Comparison of ENCODE assay signal across 10 cellular contexts in the genomic region with DNA sequence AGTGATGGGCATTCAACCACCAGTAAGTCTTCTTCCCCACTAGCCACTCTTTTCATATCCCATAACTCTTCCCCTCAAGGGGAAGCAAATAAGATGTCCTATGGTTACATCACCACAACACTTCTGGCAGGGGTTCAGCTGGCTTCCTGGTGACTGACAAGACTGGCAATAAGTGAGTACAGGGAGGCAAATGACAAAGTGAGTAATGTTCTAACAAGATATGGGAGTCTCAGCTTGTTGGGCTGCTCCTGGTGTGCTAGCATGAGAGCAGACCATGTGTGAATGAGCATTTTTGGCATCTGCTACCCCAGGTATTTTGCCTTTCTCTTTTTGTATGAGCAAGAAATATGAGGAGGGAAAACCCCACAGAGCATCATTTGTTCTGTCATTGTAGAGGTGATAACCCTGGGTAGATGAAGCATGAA. TPM values are rescaled to one million over a fixed set of nuclear protein-coding genes. Genes with fewer than 3 reads are reported as not detected.
DNase-seq lines count a peak whose midpoint lies in the region; ATAC-seq and TF ChIP-seq lines count a peak whose summit lies in the region.
"Had no signal": no experiment of that assay in that cellular context is flagged by ENCODE, and none has a peak within 500 bp of the region (broad histone marks: within the 10 kb centered on the region; RNA-seq: fewer than 3 reads in every experiment).

No MANE protein-coding gene starts in this region.

- H3K4me1 ChIP-seq in body of pancreas (no peaks in the 10 kb centered on the region), hepatocyte (ENCODE audit: insufficient read depth) (no peaks in the 10 kb centered on the region)

- DNase-seq in A172 (ENCODE audit: low spot score) (peak; percentile 55), HEK293T (ENCODE audit: extremely low spot score) (no peak), body of pancreas (peak in 3 of 4 donors; percentile 48 to 57 (median 51)), hepatocyte (ENCODE audit: low spot score) (no peak), pons (ENCODE audit: low spot score) (no peak), dorsolateral prefrontal cortex (no peak)
- no peak for DNase-seq in stimulated activated naive B cell treated with anti-CD40 and anti-IgM and Interleukin-4, amounts not matched to agents 10 μg/mL and 1 μg/mL and 100 μg/mL, for 72 hours

- H3K4me3 ChIP-seq in SU-DHL-6 (ENCODE audit: insufficient read depth, low read length, poor library complexity, severe bottlenecking) (peak overlapping the region; percentile 34), body of pancreas (no peak overlapping the region), hepatocyte (no peak overlapping the region), dorsolateral prefrontal cortex (no peak overlapping the region)

- no peak overlapping the region for H3K4me3 Mint-ChIP-seq in stimulated activated naive B cell treated with anti-CD40 and anti-IgM and Interleukin-4, amounts not matched to agents 10 μg/mL and 1 μg/mL and 100 μg/mL, for 72 hours

- H3K27me3 Mint-ChIP-seq in stimulated activated naive B cell treated with anti-CD40 and anti-IgM and Interleukin-4, amounts not matched to agents 10 μg/mL and 1 μg/mL and 100 μg/mL, for 72 hours = peaks cover 0 to 4% of the 10 kb centered on the region in 2 donors

- no peaks in the 10 kb centered on the region for H3K9me3 ChIP-seq in SU-DHL-6 (ENCODE audit: insufficient read depth, low read length)
- H3K9me3 ChIP-seq in body of pancreas = no peaks in the 10 kb centered on the region
- no peaks in the 10 kb centered on the region for H3K9me3 ChIP-seq in hepatocyte (ENCODE audit: low read depth)
- H3K9me3 ChIP-seq: neutrophil had no signal

- no peaks in the 10 kb centered on the region for H4K20me1 ChIP-seq in SU-DHL-6 (ENCODE audit: low read depth, low read length)
- no peaks in the 10 kb centered on the region for H4K20me1 ChIP-seq in hepatocyte (ENCODE audit: insufficient read depth, poor library complexity, severe bottlenecking)

- no peak overlapping the region for H2AFZ ChIP-seq in SU-DHL-6 (ENCODE audit: low read depth, low read length, severe bottlenecking)
- H2AFZ ChIP-seq in hepatocyte = no peak overlapping the region

- H3K79me2 ChIP-seq in SU-DHL-6 (ENCODE audit: insufficient read depth, low read length) (no peaks in the 10 kb centered on the region), hepatocyte (no peaks in the 10 kb centered on the region)

- H3K36me3 Mint-ChIP-seq in stimulated activated naive B cell treated with anti-CD40 and anti-IgM and Interleukin-4, amounts not matched to agents 10 μg/mL and 1 μg/mL and 100 μg/mL, for 72 hours = no peaks in the 10 kb centered on the region

- POLR2A ChIA-PET in HEK293T (lab: Yijun Ruan, JAX) = interaction anchor here (0.9 kb wide), 1 partner anchor 17 kb away, joined by 3 read pairs; no protein-coding TSS in a partner anchor

- H3K9me3 Mint-ChIP-seq in stimulated activated naive B cell treated with anti-CD40 and anti-IgM and Interleukin-4, amounts not matched to agents 10 μg/mL and 1 μg/mL and 100 μg/mL, for 72 hours = no peaks in the 10 kb centered on the region

- H3K27ac ChIP-seq in SU-DHL-6 (ENCODE audit: low read depth, low read length) (peak overlapping the region; percentile 84), body of pancreas (no peak overlapping the region), hepatocyte (no peak overlapping the region), dorsolateral prefrontal cortex (no peak overlapping the region)
- H3K27ac ChIP-seq: neutrophil, VCaP had no signal

- intact Hi-C loops in body of pancreas (cut with DNase I) (no loop called here), dorsolateral prefrontal cortex (cut with DNase I) (no loop called here)

- H3K36me3 ChIP-seq in SU-DHL-6 (ENCODE audit: low read length) = no peaks in the 10 kb centered on the region
- no peaks in the 10 kb centered on the region for H3K36me3 ChIP-seq in body of pancreas (replicated peaks in 1 of 2; ENCODE audit: insufficient read depth in 1 of 2, low read depth in 2 of 2)
- no peaks in the 10 kb centered on the region for H3K36me3 ChIP-seq in hepatocyte (replicated peaks; ENCODE audit: insufficient read depth, low read depth)
- H3K36me3 ChIP-seq: neutrophil had no signal

- no peak for TF ChIP-seq CTCF in SU-DHL-6 (IDR thresholded peaks at IDR 0.05; ENCODE audit: insufficient read depth, low read length, poor library complexity, severe bottlenecking)
- no peak for TF ChIP-seq CTCF in body of pancreas (IDR thresholded peaks at IDR 0.05)
- TF ChIP-seq CTCF in hepatocyte (IDR thresholded peaks at IDR 0.05; ENCODE audit: poor library complexity) = no peak
- TF ChIP-seq CTCF in dorsolateral prefrontal cortex (IDR thresholded peaks at IDR 0.05 in 54 of 56, conservative IDR thresholded peaks at IDR 0.05 in 2 of 56; ENCODE audit: low read depth in 1 of 56, partially characterized antibody in 56 of 56) = no peak

- no peak for ATAC-seq in body of pancreas
- peak; percentile 67 to 85 for ATAC-seq in stimulated activated naive B cell treated with anti-CD40 and anti-IgM and Interleukin-4, amounts not matched to agents 10 μg/mL and 1 μg/mL and 100 μg/mL, for 72 hours (replicated peaks)

- H3K9me2 ChIP-seq in SU-DHL-6 (replicated peaks; ENCODE audit: insufficient read depth, low read length) (no peaks in the 10 kb centered on the region), hepatocyte (replicated peaks; ENCODE audit: insufficient read depth) (no peaks in the 10 kb centered on the region)

- H3K27me3 ChIP-seq in SU-DHL-6 (ENCODE audit: low read length) = no peaks in the 10 kb centered on the region
- H3K27me3 ChIP-seq in body of pancreas = no peaks in the 10 kb centered on the region
- H3K27me3 ChIP-seq in hepatocyte = no peaks in the 10 kb centered on the region
- H3K27me3 ChIP-seq in dorsolateral prefrontal cortex = no peaks in the 10 kb centered on the region
- H3K27me3 ChIP-seq: neutrophil had no signal

- peak overlapping the region; percentile 33 for H3K9ac ChIP-seq in SU-DHL-6 (ENCODE audit: low read length)

- CTCF ChIA-PET in HEK293T (lab: Yijun Ruan, JAX) = no interaction called here

- H3F3A ChIP-seq in SU-DHL-6 (ENCODE audit: insufficient read depth) = peaks cover 41% of the 10 kb centered on the region

- TF ChIP-seq POLR2A in body of pancreas (IDR thresholded peaks at IDR 0.05) = no peak

- no peak overlapping the region for H3K27ac Mint-ChIP-seq in stimulated activated naive B cell treated with anti-CD40 and anti-IgM and Interleukin-4, amounts not matched to agents 10 μg/mL and 1 μg/mL and 100 μg/mL, for 72 hours

- H3K4me2 ChIP-seq in SU-DHL-6 (ENCODE audit: low read depth, low read length, poor library complexity, severe bottlenecking) (peak overlapping the region; percentile 64), hepatocyte (no peak overlapping the region)

- peaks cover 13 to 16% of the 10 kb centered on the region in 2 donors for H3K4me1 Mint-ChIP-seq in stimulated activated naive B cell treated with anti-CD40 and anti-IgM and Interleukin-4, amounts not matched to agents 10 μg/mL and 1 μg/mL and 100 μg/mL, for 72 hours

TF ChIP-seq in HEK293T, 16 proteins besides CTCF, POLR2A, EP300 and RAD21:
- TF ChIP-seq SP1 (IDR thresholded peaks at IDR 0.05) (no peak), PKNOX1 (IDR thresholded peaks at IDR 0.05) (0 out of 2 replicates have a peak, but pooled peaks have one; percentile 16)

RNA-seq across cellular contexts. Expression of gene TMIGD1, which starts 9.9 kb away (rescaled TPM):
- total RNA-seq in A172 (2014; rRNA removed; shearing (Covaris generic)) = not detected in 2 replicates
- total RNA-seq in body of pancreas (not detected), hepatocyte (3.2 and 3.3 TPM in 2 replicates), dorsolateral prefrontal cortex (under 1 TPM in 2 of 120 experiments, not detected in 118; 0.47 to 0.48 TPM)
- polyA plus RNA-seq in hepatocyte = 1.3 and 2.5 TPM in 2 replicates

RNA-seq across cellular contexts. Expression of gene BLMH, which starts 32.2 kb away (rescaled TPM):
- total RNA-seq in A172 (2014; rRNA removed; shearing (Covaris generic)) = 48.7 and 50.5 TPM in 2 replicates
- total RNA-seq in body of pancreas = 10 to 100 TPM; 18.7 to 48.1 TPM
- total RNA-seq in hepatocyte = 28.2 and 29.0 TPM in 2 replicates
- 21.3 and 26.0 TPM in 2 replicates for polyA plus RNA-seq in hepatocyte
- total RNA-seq in dorsolateral prefrontal cortex = 10 to 100 TPM; 21.8 to 42.7 (median 30.8) TPM

RNA-seq across cellular contexts. Expression of gene CPD, which starts 54.8 kb away (rescaled TPM):
- total RNA-seq in A172 (2014; rRNA removed; shearing (Covaris generic)) = 53.0 and 100 TPM in 2 replicates
- total RNA-seq in body of pancreas = 10 to 100 TPM; 30.0 to 68.0 TPM
- total RNA-seq in hepatocyte = 80.6 and 87.3 TPM in 2 replicates
- polyA plus RNA-seq in hepatocyte = 20.7 and 22.2 TPM in 2 replicates
- total RNA-seq in dorsolateral prefrontal cortex = 10 to 100 TPM; 45.2 to 97.3 (median 64.6) TPM

Comparison
In these comparisons a context has a peak if more than half of its experiments do, and no peak if none do; other contexts are left out.
1. DNase-seq: peak in A172 (single experiment) and body of pancreas (3 of 4); none in HEK293T (single experiment), stimulated activated naive B cell treated with anti-CD40 and anti-IgM and Interleukin-4, amounts not matched to agents 10 μg/mL and 1 μg/mL and 100 μg/mL, for 72 hours (single experiment), hepatocyte (single experiment), pons (single experiment) and dorsolateral prefrontal cortex (0 of 10).